In genomic region chr21:14962217-14962616, GRCh38 we compare ENCODE assay signal across 24 cellular contexts.
"Had no signal": no experiment of that assay in that cellular context is flagged by ENCODE, and none has a peak within 500 bp of the region (broad histone marks: within the 10 kb centered on the region; RNA-seq: fewer than 3 reads in every experiment).

No MANE protein-coding gene starts in this region.

- ATAC-seq: gastrocnemius medialis; left lobe of liver; natural killer cell; psoas muscle; right cardiac atrium; stimulated activated naive B cell treated with anti-CD40 and anti-IgM and Interleukin-4, amounts not matched to agents 10 μg/mL and 1 μg/mL and 100 μg/mL, for 72 hours; upper lobe of right lung had no signal

- H3K9me3 ChIP-seq: esophagus squamous epithelium, gastrocnemius medialis, psoas muscle, suprapubic skin, transverse colon, upper lobe of right lung, uterus had no signal

- H3K4me1 ChIP-seq: esophagus squamous epithelium, suprapubic skin, transverse colon, upper lobe of right lung had no signal

- H3K27me3 ChIP-seq: esophagus squamous epithelium, gastrocnemius medialis, neural progenitor cell, suprapubic skin, transverse colon, upper lobe of right lung, uterus had no signal

- H3K9me3 Mint-ChIP-seq: memory B cell; natural killer cell; stimulated activated naive B cell treated with anti-CD40 and anti-IgM and Interleukin-4, amounts not matched to agents 10 μg/mL and 1 μg/mL and 100 μg/mL, for 72 hours; stimulated activated naive CD8-positive, alpha-beta T cell treated with anti-CD3 and anti-CD28 coated beads, Interleukin-15, Interleukin-2, amounts not matched to agents 100 ng/mL and 50 ng/mL, for 24 hours had no signal

- H3K27ac ChIP-seq: coronary artery, esophagus squamous epithelium, gastrocnemius medialis, neural progenitor cell, psoas muscle, suprapubic skin, transverse colon, upper lobe of right lung, uterus had no signal

- H2AFZ ChIP-seq: neural progenitor cell had no signal

- FAIRE-seq: endothelial cell of umbilical vein, kidney, small intestine had no signal

- H3K4me2 ChIP-seq: neural progenitor cell had no signal

- H3K27ac Mint-ChIP-seq: memory B cell; natural killer cell; neural progenitor cell; stimulated activated naive B cell treated with anti-CD40 and anti-IgM and Interleukin-4, amounts not matched to agents 10 μg/mL and 1 μg/mL and 100 μg/mL, for 72 hours; stimulated activated naive CD8-positive, alpha-beta T cell treated with anti-CD3 and anti-CD28 coated beads, Interleukin-15, Interleukin-2, amounts not matched to agents 100 ng/mL and 50 ng/mL, for 24 hours had no signal

- H3K4me3 Mint-ChIP-seq: memory B cell; natural killer cell; neural progenitor cell; stimulated activated naive B cell treated with anti-CD40 and anti-IgM and Interleukin-4, amounts not matched to agents 10 μg/mL and 1 μg/mL and 100 μg/mL, for 72 hours; stimulated activated naive CD8-positive, alpha-beta T cell treated with anti-CD3 and anti-CD28 coated beads, Interleukin-15, Interleukin-2, amounts not matched to agents 100 ng/mL and 50 ng/mL, for 24 hours had no signal

- H3K36me3 ChIP-seq: uterus had no signal

- H3K9ac ChIP-seq: neural progenitor cell had no signal

- DNase-seq: dermis blood vessel endothelial cell; effector memory CD4-positive, alpha-beta T cell; esophagus squamous epithelium; gastrocnemius medialis; head of caudate nucleus; kidney; natural killer cell; psoas muscle; right cardiac atrium; small intestine; stimulated activated CD4-positive, alpha-beta T cell treated with anti-CD3 and anti-CD28 coated beads, Interleukin-15, amount 100 ng/mL, for 24 hours; stimulated activated CD4-positive, alpha-beta T cell treated with anti-CD3 and anti-CD28 coated beads, Interleukin-2, amount 100 ng/mL, for 48 hours; stimulated activated naive B cell treated with anti-CD40 and anti-IgM and Interleukin-4, amounts not matched to agents 10 μg/mL and 1 μg/mL and 100 μg/mL, for 72 hours; transverse colon; upper lobe of right lung; uterus had no signal

- H3K4me3 ChIP-seq: coronary artery, esophagus squamous epithelium, gastrocnemius medialis, lung, neural progenitor cell, psoas muscle, suprapubic skin, transverse colon, upper lobe of right lung, uterus had no signal

- H3K4me1 Mint-ChIP-seq: memory B cell; stimulated activated naive B cell treated with anti-CD40 and anti-IgM and Interleukin-4, amounts not matched to agents 10 μg/mL and 1 μg/mL and 100 μg/mL, for 72 hours had no signal

- H3K27me3 Mint-ChIP-seq: memory B cell; stimulated activated naive B cell treated with anti-CD40 and anti-IgM and Interleukin-4, amounts not matched to agents 10 μg/mL and 1 μg/mL and 100 μg/mL, for 72 hours; stimulated activated naive CD8-positive, alpha-beta T cell treated with anti-CD3 and anti-CD28 coated beads, Interleukin-15, Interleukin-2, amounts not matched to agents 100 ng/mL and 50 ng/mL, for 24 hours had no signal
